19 cellular contexts compared by ENCODE assay signal in genomic region chr7:6709808-6710207, GRCh38. TPM values are rescaled to one million over a fixed set of nuclear protein-coding genes. Genes with fewer than 3 reads are reported as not detected.
DNase-seq lines count a peak whose midpoint lies in the region; ATAC-seq and TF ChIP-seq lines count a peak whose summit lies in the region.
"Had no signal": no experiment of that assay in that cellular context is flagged by ENCODE, and none has a peak within 500 bp of the region (broad histone marks: within the 10 kb centered on the region; RNA-seq: fewer than 3 reads in every experiment).

No MANE protein-coding gene starts in this region.

- no peaks in the 10 kb centered on the region for H3K9me3 ChIP-seq in BE2C

- H3K36me3 ChIP-seq in BE2C = peaks cover 5% of the 10 kb centered on the region

- H3K4me1 ChIP-seq in BE2C = no peaks in the 10 kb centered on the region

- ATAC-seq in activated naive CD8-positive, alpha-beta T cell treated with anti-CD3 and anti-CD28 coated beads, Interleukin-2, amount 50 U/mL, for 24 hours = no peak
- ATAC-seq in HG02885 (IDR thresholded peaks at IDR 0.05; ENCODE audit: poor library complexity, unreplicated experiment) (no peak), HG03108 (IDR thresholded peaks at IDR 0.05; ENCODE audit: unreplicated experiment) (no peak)
- ATAC-seq: activated CD4-positive, CD25-positive, alpha-beta regulatory T cell treated with anti-CD3 and anti-CD28 coated beads, Interleukin-2, amount 50 U/mL, for 24 hours; activated T-cell treated with anti-CD3 and anti-CD28 coated beads, Interleukin-2, amount 50 U/mL, for 72 hours; esophagus mucosa; naive thymus-derived CD4-positive, alpha-beta T cell; stimulated activated effector memory CD8-positive, alpha-beta T cell treated with anti-CD3 and anti-CD28 coated beads, Interleukin-12 subunit alpha, Interleukin-12 subunit beta, amount 100 ng/mL, for 72 hours had no signal

- H3K27ac Mint-ChIP-seq in activated naive CD8-positive, alpha-beta T cell treated with anti-CD3 and anti-CD28 coated beads, Interleukin-2, amount 50 U/mL, for 24 hours = no peak overlapping the region
- H3K27ac Mint-ChIP-seq in immature natural killer cell = no peak overlapping the region
- H3K27ac Mint-ChIP-seq: activated T-cell treated with anti-CD3 and anti-CD28 coated beads, Interleukin-2, amount 50 U/mL, for 72 hours; CD14-positive monocyte; stimulated activated effector memory CD8-positive, alpha-beta T cell treated with anti-CD3 and anti-CD28 coated beads, Interleukin-12 subunit alpha, Interleukin-12 subunit beta, amount 100 ng/mL, for 72 hours; T-helper 1 cell treated with Interleukin-12 subunit alpha and Interleukin-12 subunit beta and Interleukin-4 antibody, amounts not matched to agents 30 μg/mL and 1 μg/mL, for 36 hours; type B pancreatic cell had no signal

- H3K27me3 Mint-ChIP-seq in activated naive CD8-positive, alpha-beta T cell treated with anti-CD3 and anti-CD28 coated beads, Interleukin-2, amount 50 U/mL, for 24 hours = no peaks in the 10 kb centered on the region
- H3K27me3 Mint-ChIP-seq in immature natural killer cell (ENCODE audit: low read depth in 3 of 3) = peaks cover 10 to 22% (median 13%) of the 10 kb centered on the region in 3 donors

- peak; percentile 55 for DNase-seq in NCI-H2171 treated with DMSO at 0.1 percent for 48 hours (lab: John Stamatoyannopoulos, UW)
- DNase-seq in NCI-H2171 (lab: John Stamatoyannopoulos, UW) = no peak
- DNase-seq in BE2C = peak; percentile 33
- peak; percentile 23 for DNase-seq in LNCaP clone FGC (ENCODE audit: low read depth)
- DNase-seq in activated naive CD8-positive, alpha-beta T cell treated with anti-CD3 and anti-CD28 coated beads, Interleukin-2, amount 50 U/mL, for 24 hours = peak; percentile 18
- no peak for DNase-seq in immature natural killer cell
- DNase-seq: 8988T; Karpas-422; naive thymus-derived CD4-positive, alpha-beta T cell; NCI-H1694 treated with DMSO at 0.1 percent for 48 hours had no signal

- TF ChIP-seq CTCF in BE2C (IDR thresholded peaks at IDR 0.05; ENCODE audit: low read depth, low read length) (no peak), LNCaP clone FGC (IDR thresholded peaks at IDR 0.05; ENCODE audit: control insufficient read depth, extremely low read depth, insufficient read depth) (no peak)

- H3K27me3 ChIP-seq in BE2C = no peaks in the 10 kb centered on the region

- H3K4me3 Mint-ChIP-seq in activated naive CD8-positive, alpha-beta T cell treated with anti-CD3 and anti-CD28 coated beads, Interleukin-2, amount 50 U/mL, for 24 hours = no peak overlapping the region
- H3K4me3 Mint-ChIP-seq in immature natural killer cell = no peak overlapping the region
- H3K4me3 Mint-ChIP-seq: activated T-cell treated with anti-CD3 and anti-CD28 coated beads, Interleukin-2, amount 50 U/mL, for 72 hours; naive thymus-derived CD4-positive, alpha-beta T cell; stimulated activated effector memory CD8-positive, alpha-beta T cell treated with anti-CD3 and anti-CD28 coated beads, Interleukin-12 subunit alpha, Interleukin-12 subunit beta, amount 100 ng/mL, for 72 hours; T-helper 1 cell treated with Interleukin-12 subunit alpha and Interleukin-12 subunit beta and Interleukin-4 antibody, amounts not matched to agents 30 μg/mL and 1 μg/mL, for 36 hours; type B pancreatic cell had no signal

- H3K36me3 Mint-ChIP-seq in activated naive CD8-positive, alpha-beta T cell treated with anti-CD3 and anti-CD28 coated beads, Interleukin-2, amount 50 U/mL, for 24 hours (ENCODE audit: low read depth) = peaks cover 19% of the 10 kb centered on the region
- peaks cover 2 to 8% (median 6%) of the 10 kb centered on the region in 3 donors for H3K36me3 Mint-ChIP-seq in immature natural killer cell
- H3K36me3 Mint-ChIP-seq: stimulated activated effector memory CD8-positive, alpha-beta T cell treated with anti-CD3 and anti-CD28 coated beads, Interleukin-12 subunit alpha, Interleukin-12 subunit beta, amount 100 ng/mL, for 72 hours had no signal

- peaks cover 11% of the 10 kb centered on the region for H3K9me3 Mint-ChIP-seq in activated naive CD8-positive, alpha-beta T cell treated with anti-CD3 and anti-CD28 coated beads, Interleukin-2, amount 50 U/mL, for 24 hours
- no peaks in the 10 kb centered on the region for H3K9me3 Mint-ChIP-seq in immature natural killer cell

- H3K4me3 ChIP-seq in BE2C (ENCODE audit: low read depth, low read length) (no peak overlapping the region; the same call in 1 of the 2 replicates), LNCaP clone FGC (ENCODE audit: low read depth, low read length) (no peak overlapping the region)

- H3K4me1 Mint-ChIP-seq in activated naive CD8-positive, alpha-beta T cell treated with anti-CD3 and anti-CD28 coated beads, Interleukin-2, amount 50 U/mL, for 24 hours = peaks cover 20% of the 10 kb centered on the region
- H3K4me1 Mint-ChIP-seq in immature natural killer cell = peaks cover 21% of the 10 kb centered on the region in 2 donors

RNA-seq across cellular contexts. Expression of gene ZNF12, which starts 3.1 kb away (rescaled TPM):
- 17.4 TPM for polyA plus RNA-seq in BE2C (2012; ENCODE audit: insufficient read depth, insufficient read length, low read depth)
- 10 to 100 TPM; 14.5 to 25.4 (median 18.4) TPM for polyA plus RNA-seq in immature natural killer cell

RNA-seq across cellular contexts. Expression of gene RSPH10B2, which starts 44.1 kb away (rescaled TPM):
- not detected for polyA plus RNA-seq in BE2C (2012; ENCODE audit: insufficient read depth, insufficient read length, low read depth)
- polyA plus RNA-seq in immature natural killer cell = not detected
- polyA plus RNA-seq: CD14-positive monocyte; naive thymus-derived CD4-positive, alpha-beta T cell had no signal

Comparison
In these comparisons a context has a peak if more than half of its experiments do, and no peak if none do; other contexts are left out.
1. DNase-seq: peak in NCI-H2171 treated with DMSO at 0.1 percent for 48 hours (single experiment), BE2C (single experiment), LNCaP clone FGC (single experiment) and activated naive CD8-positive, alpha-beta T cell treated with anti-CD3 and anti-CD28 coated beads, Interleukin-2, amount 50 U/mL, for 24 hours (single experiment); none in NCI-H2171 (single experiment) and immature natural killer cell (0 of 3).